In genomic region chr12:107760817-107761501, GRCh38 we compare ENCODE assay signal across 1 cellular context.
TF ChIP-seq lines count a peak whose summit lies in the region.

PRDM4 (minus strand) TSS chr12:107761137; CDS start chr12:107760515, 622 bp downstream.

TF ChIP-seq in HepG2, 621 proteins besides CTCF, POLR2A, EP300 and RAD21 (continued from another document and continues in another):
- TF ChIP-seq BCL3 (CRISPR knock-in tag; IDR thresholded peaks at IDR 0.05) (peak; percentile 51; the same call in 1 of the 2 replicates), ELK4 (CRISPR knock-in tag; IDR thresholded peaks at IDR 0.05; ENCODE audit: borderline replicate concordance) (no peak), ETV6 (CRISPR knock-in tag; conservative IDR thresholded peaks at IDR 0.05) (peak; percentile 52; the same call in 1 of the 2 replicates), ZNF687 (CRISPR knock-in tag; IDR thresholded peaks at IDR 0.05) (peak; percentile 72), GATAD1 (CRISPR knock-in tag; IDR thresholded peaks at IDR 0.05) (peak; percentile 76), ONECUT2 (CRISPR knock-in tag; IDR thresholded peaks at IDR 0.05) (no peak), MLXIP (CRISPR knock-in tag; IDR thresholded peaks at IDR 0.05; ENCODE audit: borderline replicate concordance) (no peak), RXRB (CRISPR knock-in tag; IDR thresholded peaks at IDR 0.05; ENCODE audit: borderline replicate concordance) (no peak), ZBTB25 (CRISPR knock-in tag; IDR thresholded peaks at IDR 0.05) (peak; percentile 47; the same call in 1 of the 2 replicates), ZNF770 (CRISPR knock-in tag; IDR thresholded peaks at IDR 0.05) (peak; percentile 80), AHR (CRISPR knock-in tag; IDR thresholded peaks at IDR 0.05) (no peak), CREB3 (CRISPR knock-in tag; IDR thresholded peaks at IDR 0.05) (peak; percentile 67; the same call in 1 of the 2 replicates), ARID5B (CRISPR knock-in tag; IDR thresholded peaks at IDR 0.05) (0 out of 2 replicates have a peak, but pooled peaks have one; percentile 8), ZEB1 (IDR thresholded peaks at IDR 0.05; ENCODE audit: insufficient replicate concordance, low read depth) (no peak), CCAR2 (optimal IDR thresholded peaks at IDR 0.05; ENCODE audit: low read depth, low read length) (no peak), SAFB2 (CRISPR knock-in tag; IDR thresholded peaks at IDR 0.05; ENCODE audit: borderline replicate concordance, low read depth) (peak; percentile 60; the same call in 1 of the 2 replicates), PHF8 (CRISPR knock-in tag; IDR thresholded peaks at IDR 0.05) (peak; percentile 93), ZBED4 (CRISPR knock-in tag; IDR thresholded peaks at IDR 0.05; ENCODE audit: borderline replicate concordance) (peak; percentile 57; the same call in 1 of the 2 replicates), ZNF484 (CRISPR knock-in tag; IDR thresholded peaks at IDR 0.05; ENCODE audit: borderline replicate concordance, low read depth) (no peak), HNRNPK (IDR thresholded peaks at IDR 0.05; ENCODE audit: low read depth, low read length, poor library complexity, severe bottlenecking) (peak; percentile 53), SP5 (CRISPR knock-in tag; IDR thresholded peaks at IDR 0.05; ENCODE audit: borderline replicate concordance, low read depth) (0 out of 2 replicates have a peak, but pooled peaks have one; percentile 37), CHD2 (IDR thresholded peaks at IDR 0.05; ENCODE audit: low read depth, low read length) (peak; percentile 87), RFXANK (CRISPR knock-in tag; IDR thresholded peaks at IDR 0.05) (peak; percentile 17; the same call in 1 of the 2 replicates), THAP7 (CRISPR knock-in tag; IDR thresholded peaks at IDR 0.05) (peak; percentile 23; the same call in 1 of the 2 replicates), HDAC2 (CRISPR knock-in tag; IDR thresholded peaks at IDR 0.05) (0 out of 2 replicates have a peak, but pooled peaks have one; percentile 8), MZF1 (CRISPR knock-in tag; IDR thresholded peaks at IDR 0.05; ENCODE audit: borderline replicate concordance) (no peak), ZNF329 (CRISPR knock-in tag; IDR thresholded peaks at IDR 0.05; ENCODE audit: low read depth) (no peak), ZKSCAN8 (CRISPR knock-in tag; IDR thresholded peaks at IDR 0.05; ENCODE audit: borderline replicate concordance) (no peak), ZC3H4 (CRISPR knock-in tag; IDR thresholded peaks at IDR 0.05; ENCODE audit: borderline replicate concordance) (no peak), KAT2B (IDR thresholded peaks at IDR 0.05; ENCODE audit: borderline replicate concordance, low read depth, low read length) (0 out of 2 replicates have a peak, but pooled peaks have one; percentile 2), TBX2 (CRISPR knock-in tag; IDR thresholded peaks at IDR 0.05; ENCODE audit: borderline replicate concordance) (peak; percentile 27; the same call in 1 of the 2 replicates)
